In genomic region chr13:31896427-31896826, GRCh38 we compare ENCODE assay signal across 10 cellular contexts.
DNase-seq lines count a peak whose midpoint lies in the region; ATAC-seq and TF ChIP-seq lines count a peak whose summit lies in the region.
"Had no signal": no experiment of that assay in that cellular context is flagged by ENCODE, and none has a peak within 500 bp of the region (broad histone marks: within the 10 kb centered on the region; RNA-seq: fewer than 3 reads in every experiment).

No MANE protein-coding gene starts in this region.

- ATAC-seq in GM21529 (IDR thresholded peaks at IDR 0.05; ENCODE audit: unreplicated experiment): peak; percentile 67
- ATAC-seq: PC-3 had no signal

- H3K9me3 ChIP-seq in right atrium auricular region: no peaks in the 10 kb centered on the region

- peaks cover 0 to 57% of the 10 kb centered on the region in 2 donors for H3K4me1 ChIP-seq in right atrium auricular region

- H3K27ac ChIP-seq in right atrium auricular region: peak overlapping the region; percentile 64 to 87

- no peak overlapping the region for H3K4me3 ChIP-seq in right atrium auricular region

- peak; percentile 82 for DNase-seq in COLO829 (ENCODE audit: low spot score)
- peak; percentile 27 for DNase-seq in NCI-H526 treated with DMSO at 0.1 percent for 48 hours (lab: John Stamatoyannopoulos, UW)
- peak; percentile 68 for DNase-seq in right atrium auricular region (ENCODE audit: low spot score)
- no peak for DNase-seq in NCI-H1694 treated with DMSO at 0.1 percent for 48 hours (lab: John Stamatoyannopoulos, UW)
- no peak for DNase-seq in CD1c-positive myeloid dendritic cell (ENCODE audit: extremely low spot score)
- DNase-seq in G401 (ENCODE audit: low spot score): no peak
- DNase-seq in globus pallidus (ENCODE audit: low spot score): no peak
- DNase-seq: dermis blood vessel endothelial cell, PC-3 had no signal

- TF ChIP-seq CTCF in right atrium auricular region (IDR thresholded peaks at IDR 0.05): no peak

- H3K36me3 ChIP-seq in right atrium auricular region: no peaks in the 10 kb centered on the region

- no peaks in the 10 kb centered on the region for H3K27me3 ChIP-seq in right atrium auricular region

- in situ Hi-C loops in G401 (cut with HindIII; ENCODE audit: low sequenced_read_pairs): no loop called here

Comparison
In these comparisons a context has a peak if more than half of its experiments do, and no peak if none do; other contexts are left out.
1. DNase-seq: peak in COLO829 (single experiment), NCI-H526 treated with DMSO at 0.1 percent for 48 hours (single experiment) and right atrium auricular region (single experiment); none in NCI-H1694 treated with DMSO at 0.1 percent for 48 hours (single experiment), CD1c-positive myeloid dendritic cell (single experiment), G401 (single experiment) and globus pallidus (single experiment).